Comparison of ENCODE assay signal across 22 cellular contexts in the genomic region with DNA sequence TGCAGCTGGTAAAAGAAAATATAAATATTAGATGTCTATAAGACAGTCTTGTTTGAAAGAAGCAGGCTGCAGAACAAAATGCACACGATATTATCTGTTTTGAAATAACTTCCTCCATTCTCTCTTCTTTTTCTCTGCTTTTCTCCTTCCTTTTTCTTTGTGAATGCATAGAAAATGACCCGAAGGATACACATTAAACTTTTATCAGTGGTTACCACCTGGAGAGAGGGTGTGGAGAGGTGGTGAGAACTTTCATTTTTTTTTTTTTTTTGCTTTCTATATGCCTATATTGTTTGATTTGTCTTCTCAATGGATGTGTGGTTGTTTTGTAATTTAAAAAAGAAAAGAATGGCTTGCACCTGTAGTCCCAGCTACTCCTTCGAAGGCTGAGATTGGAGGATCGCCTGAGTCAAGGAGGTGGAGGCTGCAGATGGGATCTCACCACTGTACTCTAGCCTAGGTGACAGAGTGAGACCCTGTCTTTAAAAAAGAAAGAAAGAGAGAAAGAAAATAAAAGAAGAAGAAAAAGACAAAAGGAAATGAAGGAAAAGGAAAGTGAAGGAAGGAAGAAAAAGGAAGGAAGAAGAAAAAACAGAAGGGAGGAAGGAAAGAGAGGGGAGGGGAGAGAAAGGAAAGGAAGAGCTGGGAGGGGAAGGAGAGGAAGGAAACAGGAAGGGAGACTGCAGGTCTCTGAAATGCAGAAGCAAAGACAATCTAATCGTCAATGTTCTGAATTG.
A peak's percentile ranks its signal among the peaks of the same experiment; 100 is the strongest.
DNase-seq lines count a peak whose midpoint lies in the region; ATAC-seq and TF ChIP-seq lines count a peak whose summit lies in the region.
"Had no signal": no experiment of that assay in that cellular context is flagged by ENCODE, and none has a peak within 500 bp of the region (broad histone marks: within the 10 kb centered on the region; RNA-seq: fewer than 3 reads in every experiment).

No MANE protein-coding gene starts in this region.

- peaks cover 6% of the 10 kb centered on the region for H3K4me1 ChIP-seq in mucosa of descending colon (ENCODE audit: low read depth)
- H3K4me1 ChIP-seq: tibial artery had no signal

- H3K9me3 Mint-ChIP-seq in activated CD4-positive, alpha-beta T cell treated with anti-CD3 and anti-CD28 coated beads for 36 hours (ENCODE audit: low read depth): no peaks in the 10 kb centered on the region
- no peaks in the 10 kb centered on the region for H3K9me3 Mint-ChIP-seq in activated CD4-positive, alpha-beta T cell treated with anti-CD3 and anti-CD28 coated beads, Interleukin-2, amount 10 ng/mL, durations not matched to agents 7 days and 5 days
- no peaks in the 10 kb centered on the region for H3K9me3 Mint-ChIP-seq in activated T-helper 1 cell treated with anti-CD3 and anti-CD28 coated beads, Interleukin-12 subunit alpha, Interleukin-12 subunit beta, Interleukin-2, Interleukin-4 antibody, amounts not matched to agents 30 ng/mL and 10 ng/mL and 1 ng/mL, durations not matched to agents 14 hours and 24 hours and 36 hours
- H3K9me3 Mint-ChIP-seq: activated naive CD4-positive, alpha-beta T cell treated with anti-CD3 and anti-CD28 coated beads for 36 hours; brain; nephron had no signal

- no peak overlapping the region for H3K4me3 Mint-ChIP-seq in activated CD4-positive, alpha-beta T cell treated with anti-CD3 and anti-CD28 coated beads for 36 hours
- H3K4me3 Mint-ChIP-seq in activated CD4-positive, alpha-beta T cell treated with anti-CD3 and anti-CD28 coated beads, Interleukin-2, amount 10 ng/mL, durations not matched to agents 7 days and 5 days: no peak overlapping the region
- peak overlapping the region; percentile 32 for H3K4me3 Mint-ChIP-seq in activated T-helper 1 cell treated with anti-CD3 and anti-CD28 coated beads, Interleukin-12 subunit alpha, Interleukin-12 subunit beta, Interleukin-2, Interleukin-4 antibody, amounts not matched to agents 30 ng/mL and 10 ng/mL and 1 ng/mL, durations not matched to agents 14 hours and 24 hours and 36 hours
- H3K4me3 Mint-ChIP-seq: activated naive CD4-positive, alpha-beta T cell treated with anti-CD3 and anti-CD28 coated beads for 36 hours; brain; CD4-positive, CD25-positive, alpha-beta regulatory T cell; nephron had no signal

- H3K9me3 ChIP-seq in mucosa of descending colon: no peaks in the 10 kb centered on the region
- H3K9me3 ChIP-seq: psoas muscle, spleen, tibial artery had no signal

- no peaks in the 10 kb centered on the region for H3K36me3 Mint-ChIP-seq in activated CD4-positive, alpha-beta T cell treated with anti-CD3 and anti-CD28 coated beads for 36 hours (ENCODE audit: low read depth)
- no peaks in the 10 kb centered on the region for H3K36me3 Mint-ChIP-seq in activated CD4-positive, alpha-beta T cell treated with anti-CD3 and anti-CD28 coated beads, Interleukin-2, amount 10 ng/mL, durations not matched to agents 7 days and 5 days (ENCODE audit: low read depth)
- no peaks in the 10 kb centered on the region for H3K36me3 Mint-ChIP-seq in activated T-helper 1 cell treated with anti-CD3 and anti-CD28 coated beads, Interleukin-12 subunit alpha, Interleukin-12 subunit beta, Interleukin-2, Interleukin-4 antibody, amounts not matched to agents 30 ng/mL and 10 ng/mL and 1 ng/mL, durations not matched to agents 14 hours and 24 hours and 36 hours (ENCODE audit: low read depth)
- H3K36me3 Mint-ChIP-seq: brain; CD4-positive, CD25-positive, alpha-beta regulatory T cell had no signal

- H3K4me3 ChIP-seq in mucosa of descending colon: no peak overlapping the region
- H3K4me3 ChIP-seq: coronary artery, hepatocyte, psoas muscle, spleen, tibial artery had no signal

- CTCF ChIA-PET in activated CD4-positive, alpha-beta T cell treated with anti-CD3 and anti-CD28 coated beads for 36 hours (lab: Charles Lee): interaction anchor here (0.6 to 1.1 kb wide), 4 partner anchors 211 to 432 kb away, joined by 3 to 4 read pairs (median 3); no protein-coding TSS in a partner anchor
- CTCF ChIA-PET in activated CD4-positive, alpha-beta T cell treated with anti-CD3 and anti-CD28 coated beads, Interleukin-2, amount 10 ng/mL, durations not matched to agents 7 days and 5 days (lab: Charles Lee): interaction anchor here (0.7 to 1.5 kb wide), 2 partner anchors 222 to 956 kb away, joined by 3 to 4 read pairs; no protein-coding TSS in a partner anchor

- H3K4me1 Mint-ChIP-seq in activated CD4-positive, alpha-beta T cell treated with anti-CD3 and anti-CD28 coated beads for 36 hours: peaks cover 8% of the 10 kb centered on the region
- H3K4me1 Mint-ChIP-seq in activated CD4-positive, alpha-beta T cell treated with anti-CD3 and anti-CD28 coated beads, Interleukin-2, amount 10 ng/mL, durations not matched to agents 7 days and 5 days: peaks cover 16% of the 10 kb centered on the region
- H3K4me1 Mint-ChIP-seq in activated T-helper 1 cell treated with anti-CD3 and anti-CD28 coated beads, Interleukin-12 subunit alpha, Interleukin-12 subunit beta, Interleukin-2, Interleukin-4 antibody, amounts not matched to agents 30 ng/mL and 10 ng/mL and 1 ng/mL, durations not matched to agents 14 hours and 24 hours and 36 hours (ENCODE audit: low read depth): peaks cover 19% of the 10 kb centered on the region
- H3K4me1 Mint-ChIP-seq: nephron had no signal

- peaks cover 11% of the 10 kb centered on the region for H3K27me3 Mint-ChIP-seq in activated CD4-positive, alpha-beta T cell treated with anti-CD3 and anti-CD28 coated beads for 36 hours
- peaks cover 2% of the 10 kb centered on the region for H3K27me3 Mint-ChIP-seq in activated CD4-positive, alpha-beta T cell treated with anti-CD3 and anti-CD28 coated beads, Interleukin-2, amount 10 ng/mL, durations not matched to agents 7 days and 5 days
- H3K27me3 Mint-ChIP-seq in activated T-helper 1 cell treated with anti-CD3 and anti-CD28 coated beads, Interleukin-12 subunit alpha, Interleukin-12 subunit beta, Interleukin-2, Interleukin-4 antibody, amounts not matched to agents 30 ng/mL and 10 ng/mL and 1 ng/mL, durations not matched to agents 14 hours and 24 hours and 36 hours (ENCODE audit: insufficient read depth): peaks cover 3% of the 10 kb centered on the region
- H3K27me3 Mint-ChIP-seq: brain had no signal

- TF ChIP-seq CTCF in mucosa of descending colon (IDR thresholded peaks at IDR 0.05): no peak
- TF ChIP-seq CTCF in GM20000 (IDR thresholded peaks at IDR 0.05; ENCODE audit: extremely low read depth, missing control alignments): no peak

- no peak for ATAC-seq in activated CD4-positive, alpha-beta T cell treated with anti-CD3 and anti-CD28 coated beads for 36 hours
- ATAC-seq in mucosa of descending colon (peak; percentile 57), GM21717 (IDR thresholded peaks at IDR 0.05; ENCODE audit: unreplicated experiment) (no peak), GM18517 (IDR thresholded peaks at IDR 0.05; ENCODE audit: unreplicated experiment) (no peak)
- ATAC-seq: psoas muscle had no signal

- POLR2A ChIA-PET in activated CD4-positive, alpha-beta T cell treated with anti-CD3 and anti-CD28 coated beads for 36 hours (lab: Charles Lee): no interaction called here
- POLR2A ChIA-PET in activated CD4-positive, alpha-beta T cell treated with anti-CD3 and anti-CD28 coated beads, Interleukin-2, amount 10 ng/mL, durations not matched to agents 7 days and 5 days (lab: Charles Lee): no interaction called here

- DNase-seq in activated CD4-positive, alpha-beta T cell treated with anti-CD3 and anti-CD28 coated beads for 36 hours: no peak
- no peak for DNase-seq in activated CD4-positive, alpha-beta T cell treated with anti-CD3 and anti-CD28 coated beads, Interleukin-2, amount 10 ng/mL, durations not matched to agents 7 days and 5 days
- DNase-seq in MV-4-11 (lab: John Stamatoyannopoulos, UW) (peak; percentile 49), mucosa of descending colon (no peak), GM20000 (ENCODE audit: low spot score) (no peak)
- DNase-seq in activated T-helper 1 cell treated with anti-CD3 and anti-CD28 coated beads, Interleukin-12 subunit alpha, Interleukin-12 subunit beta, Interleukin-2, Interleukin-4 antibody, amounts not matched to agents 30 ng/mL and 10 ng/mL and 1 ng/mL, durations not matched to agents 14 hours and 24 hours and 36 hours (ENCODE audit: low spot score): no peak
- DNase-seq: activated CD4-positive, CD25-positive, alpha-beta regulatory T cell treated with anti-CD3 and anti-CD28 coated beads, Interleukin-2, amount 50 U/mL, for 72 hours; activated naive CD4-positive, alpha-beta T cell treated with anti-CD3 and anti-CD28 coated beads for 36 hours; CD4-positive, CD25-positive, alpha-beta regulatory T cell; GOT3; NCI-H1930; NCI-H446; psoas muscle; SIG-M5; spleen; tibial artery had no signal

- peak overlapping the region; percentile 67 for H3K27ac Mint-ChIP-seq in activated CD4-positive, alpha-beta T cell treated with anti-CD3 and anti-CD28 coated beads for 36 hours
- H3K27ac Mint-ChIP-seq in activated CD4-positive, alpha-beta T cell treated with anti-CD3 and anti-CD28 coated beads, Interleukin-2, amount 10 ng/mL, durations not matched to agents 7 days and 5 days: no peak overlapping the region
- H3K27ac Mint-ChIP-seq in activated T-helper 1 cell treated with anti-CD3 and anti-CD28 coated beads, Interleukin-12 subunit alpha, Interleukin-12 subunit beta, Interleukin-2, Interleukin-4 antibody, amounts not matched to agents 30 ng/mL and 10 ng/mL and 1 ng/mL, durations not matched to agents 14 hours and 24 hours and 36 hours: peak overlapping the region; percentile 31
- H3K27ac Mint-ChIP-seq: activated naive CD4-positive, alpha-beta T cell treated with anti-CD3 and anti-CD28 coated beads for 36 hours; brain; nephron had no signal

- intact Hi-C loops in activated CD4-positive, alpha-beta T cell treated with anti-CD3 and anti-CD28 coated beads for 36 hours (cut with DNase I, micrococcal nuclease): loop anchor here in 1 of 2 experiments (10.0 kb wide), 1 partner anchor 629 kb away; no protein-coding TSS in a partner anchor
- intact Hi-C loops in activated T-helper 1 cell treated with anti-CD3 and anti-CD28 coated beads, Interleukin-12 subunit alpha, Interleukin-12 subunit beta, Interleukin-2, Interleukin-4 antibody, amounts not matched to agents 30 ng/mL and 10 ng/mL and 1 ng/mL, durations not matched to agents 14 hours and 24 hours and 36 hours (cut with micrococcal nuclease): loop anchor here (10.0 kb wide), 1 partner anchor 809 kb away; a partner anchor contains a TSS
- intact Hi-C loops in mucosa of descending colon (cut with DNase I, micrococcal nuclease): loop anchor here in 1 of 2 donors (5.0 kb wide), 1 partner anchor 431 kb away; no protein-coding TSS in a partner anchor

- H3K36me3 ChIP-seq in mucosa of descending colon (ENCODE audit: low read depth): no peaks in the 10 kb centered on the region
- H3K36me3 ChIP-seq: spleen, tibial artery had no signal
